In genomic region chr2:87750560-87750959, GRCh38 we compare ENCODE assay signal across 1 cellular context. TPM values are rescaled to one million over a fixed set of nuclear protein-coding genes. Genes with fewer than 3 reads are reported as not detected.
"Had no signal": no experiment of that assay in that cellular context is flagged by ENCODE, and none has a peak within 500 bp of the region (broad histone marks: within the 10 kb centered on the region; RNA-seq: fewer than 3 reads in every experiment).

No MANE protein-coding gene starts in this region.

RNA-seq across cellular contexts. Expression of gene PLGLB2, which starts 2.7 kb away (rescaled TPM):
- total RNA-seq: SK-MEL-5 had no signal
